Comparison of ENCODE assay signal across 1 cellular context in genomic region chr18:62556397-62556796, GRCh38.
TF ChIP-seq lines count a peak whose summit lies in the region.

No MANE protein-coding gene starts in this region.

TF ChIP-seq in HepG2, 621 proteins besides CTCF, POLR2A, EP300 and RAD21 (continued from another document):
- TF ChIP-seq E2F5 (CRISPR knock-in tag; conservative IDR thresholded peaks at IDR 0.05): no peak
- TF ChIP-seq, protein P1, sequence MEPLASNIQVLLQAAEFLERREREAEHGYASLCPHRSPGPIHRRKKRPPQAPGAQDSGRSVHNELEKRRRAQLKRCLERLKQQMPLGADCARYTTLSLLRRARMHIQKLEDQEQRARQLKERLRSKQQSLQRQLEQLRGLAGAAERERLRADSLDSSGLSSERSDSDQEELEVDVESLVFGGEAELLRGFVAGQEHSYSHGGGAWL (CRISPR knock-in tag; IDR thresholded peaks at IDR 0.05): no peak
- TF ChIP-seq TOE1 (CRISPR knock-in tag; IDR thresholded peaks at IDR 0.05): no peak
- TF ChIP-seq, protein P2, sequence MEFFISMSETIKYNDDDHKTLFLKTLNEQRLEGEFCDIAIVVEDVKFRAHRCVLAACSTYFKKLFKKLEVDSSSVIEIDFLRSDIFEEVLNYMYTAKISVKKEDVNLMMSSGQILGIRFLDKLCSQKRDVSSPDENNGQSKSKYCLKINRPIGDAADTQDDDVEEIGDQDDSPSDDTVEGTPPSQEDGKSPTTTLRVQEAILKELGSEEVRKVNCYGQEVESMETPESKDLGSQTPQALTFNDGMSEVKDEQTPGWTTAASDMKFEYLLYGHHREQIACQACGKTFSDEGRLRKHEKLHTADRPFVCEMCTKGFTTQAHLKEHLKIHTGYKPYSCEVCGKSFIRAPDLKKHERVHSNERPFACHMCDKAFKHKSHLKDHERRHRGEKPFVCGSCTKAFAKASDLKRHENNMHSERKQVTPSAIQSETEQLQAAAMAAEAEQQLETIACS (CRISPR knock-in tag; IDR thresholded peaks at IDR 0.05): no peak
- TF ChIP-seq ZNF788 (CRISPR knock-in tag; IDR thresholded peaks at IDR 0.05; ENCODE audit: borderline replicate concordance): no peak
- no peak for TF ChIP-seq RBFOX2 (IDR thresholded peaks at IDR 0.05; ENCODE audit: low read depth, low read length)
- no peak for TF ChIP-seq NFYB (CRISPR knock-in tag; IDR thresholded peaks at IDR 0.05)
